9 cellular contexts compared by ENCODE assay signal in genomic region chr2:151808258-151809072, GRCh38. TPM values are rescaled to one million over a fixed set of nuclear protein-coding genes. Genes with fewer than 3 reads are reported as not detected.
DNase-seq lines count a peak whose midpoint lies in the region; ATAC-seq, FAIRE-seq and TF ChIP-seq lines count a peak whose summit lies in the region.
"Had no signal": no experiment of that assay in that cellular context is flagged by ENCODE, and none has a peak within 500 bp of the region (broad histone marks: within the 10 kb centered on the region; RNA-seq: fewer than 3 reads in every experiment).

No MANE protein-coding gene starts in this region.

- no peaks in the 10 kb centered on the region for H3K9me3 ChIP-seq in body of pancreas

- ATAC-seq in HG02840 (IDR thresholded peaks at IDR 0.05; ENCODE audit: low FRiP score, unreplicated experiment) (peak; percentile 56), body of pancreas (no peak), memory B cell (ENCODE audit: low read depth) (peak; percentile 69), GM18520 (IDR thresholded peaks at IDR 0.05; ENCODE audit: unreplicated experiment) (no peak), HG03432 (IDR thresholded peaks at IDR 0.05; ENCODE audit: unreplicated experiment) (no peak)
- no peak for ATAC-seq in activated T-helper 17 cell treated with anti-CD3 and anti-CD28 coated beads, Interleukin-2, amount 50 U/mL, for 72 hours (replicated peaks)
- no peak for ATAC-seq in activated naive CD8-positive, alpha-beta T cell treated with anti-CD3 and anti-CD28 coated beads, Interleukin-2, amount 50 U/mL, for 24 hours

- TF ChIP-seq POLR2A in body of pancreas (IDR thresholded peaks at IDR 0.05), result no peak

- peaks cover 18% of the 10 kb centered on the region for H3K36me3 Mint-ChIP-seq in memory B cell
- H3K36me3 Mint-ChIP-seq in activated T-helper 17 cell treated with anti-CD3 and anti-CD28 coated beads, Interleukin-2, amount 50 U/mL, for 72 hours (ENCODE audit: low read depth), result peaks cover 44% of the 10 kb centered on the region
- peaks cover 36% of the 10 kb centered on the region for H3K36me3 Mint-ChIP-seq in activated naive CD8-positive, alpha-beta T cell treated with anti-CD3 and anti-CD28 coated beads, Interleukin-2, amount 50 U/mL, for 24 hours (ENCODE audit: low read depth)

- DNase-seq in D721Med (ENCODE audit: insufficient read length, low spot score) (no peak), body of pancreas (no peak), memory B cell (ENCODE audit: low spot score in 2 of 2) (no peak)
- DNase-seq in activated naive CD8-positive, alpha-beta T cell treated with anti-CD3 and anti-CD28 coated beads, Interleukin-2, amount 50 U/mL, for 24 hours, result no peak

- no peaks in the 10 kb centered on the region for H3K27me3 Mint-ChIP-seq in memory B cell
- H3K27me3 Mint-ChIP-seq in activated T-helper 17 cell treated with anti-CD3 and anti-CD28 coated beads, Interleukin-2, amount 50 U/mL, for 72 hours, result no peaks in the 10 kb centered on the region
- no peaks in the 10 kb centered on the region for H3K27me3 Mint-ChIP-seq in activated naive CD8-positive, alpha-beta T cell treated with anti-CD3 and anti-CD28 coated beads, Interleukin-2, amount 50 U/mL, for 24 hours

- no peak overlapping the region for H3K27ac ChIP-seq in body of pancreas
- H3K27ac ChIP-seq: SK-N-MC had no signal

- no peaks in the 10 kb centered on the region for H3K27me3 ChIP-seq in body of pancreas

- peaks cover 0 to 18% of the 10 kb centered on the region in 2 donors for H3K36me3 ChIP-seq in body of pancreas (replicated peaks in 1 of 2; ENCODE audit: insufficient read depth in 1 of 2, low read depth in 2 of 2)

- FAIRE-seq in D721Med (lab: Jason Lieb, UNC), result peak; percentile 21

- no peaks in the 10 kb centered on the region for H3K4me1 Mint-ChIP-seq in memory B cell
- peaks cover 5% of the 10 kb centered on the region for H3K4me1 Mint-ChIP-seq in activated T-helper 17 cell treated with anti-CD3 and anti-CD28 coated beads, Interleukin-2, amount 50 U/mL, for 72 hours
- H3K4me1 Mint-ChIP-seq in activated naive CD8-positive, alpha-beta T cell treated with anti-CD3 and anti-CD28 coated beads, Interleukin-2, amount 50 U/mL, for 24 hours, result peaks cover 3% of the 10 kb centered on the region

- no peak overlapping the region for H3K4me3 ChIP-seq in body of pancreas
- H3K4me3 ChIP-seq: SK-N-MC had no signal

- H3K9me3 Mint-ChIP-seq in memory B cell, result no peaks in the 10 kb centered on the region
- no peaks in the 10 kb centered on the region for H3K9me3 Mint-ChIP-seq in activated T-helper 17 cell treated with anti-CD3 and anti-CD28 coated beads, Interleukin-2, amount 50 U/mL, for 72 hours
- peaks cover 4% of the 10 kb centered on the region for H3K9me3 Mint-ChIP-seq in activated naive CD8-positive, alpha-beta T cell treated with anti-CD3 and anti-CD28 coated beads, Interleukin-2, amount 50 U/mL, for 24 hours

- H3K27ac Mint-ChIP-seq in memory B cell, result no peak overlapping the region
- no peak overlapping the region for H3K27ac Mint-ChIP-seq in activated T-helper 17 cell treated with anti-CD3 and anti-CD28 coated beads, Interleukin-2, amount 50 U/mL, for 72 hours
- no peak overlapping the region for H3K27ac Mint-ChIP-seq in activated naive CD8-positive, alpha-beta T cell treated with anti-CD3 and anti-CD28 coated beads, Interleukin-2, amount 50 U/mL, for 24 hours

- WGBS in body of pancreas, 2 donors, result 87 to 91% methylated on average over 5 of the region's 5 CpGs

- no peak overlapping the region for H3K4me3 Mint-ChIP-seq in memory B cell
- no peak overlapping the region for H3K4me3 Mint-ChIP-seq in activated T-helper 17 cell treated with anti-CD3 and anti-CD28 coated beads, Interleukin-2, amount 50 U/mL, for 72 hours
- no peak overlapping the region for H3K4me3 Mint-ChIP-seq in activated naive CD8-positive, alpha-beta T cell treated with anti-CD3 and anti-CD28 coated beads, Interleukin-2, amount 50 U/mL, for 24 hours

- intact Hi-C loops in body of pancreas (cut with DNase I), result no loop called here

- H3K4me1 ChIP-seq in body of pancreas, result peaks cover 10% of the 10 kb centered on the region

- TF ChIP-seq CTCF in D721Med (IDR thresholded peaks at IDR 0.05; ENCODE audit: insufficient read depth, missing control alignments) (peak; percentile 63), body of pancreas (IDR thresholded peaks at IDR 0.05) (peak in 6 of 7 experiments; percentile 39 to 56 (median 42))

RNA-seq across cellular contexts. Expression of gene ARL5A, which starts 19.8 kb away (rescaled TPM):
- 10 to 100 TPM; 21.3 to 21.4 TPM for total RNA-seq in body of pancreas
- total RNA-seq in activated T-helper 17 cell treated with anti-CD3 and anti-CD28 coated beads, Interleukin-2, amount 50 U/mL, for 72 hours, result 10 to 100 TPM; 72.9 to 76.7 TPM

Comparison
In these comparisons a context has a peak if more than half of its experiments do, and no peak if none do; other contexts are left out.
1. ATAC-seq: peak in HG02840 (single experiment) and memory B cell (single experiment); none in body of pancreas (single experiment), GM18520 (single experiment), activated T-helper 17 cell treated with anti-CD3 and anti-CD28 coated beads, Interleukin-2, amount 50 U/mL, for 72 hours (single experiment), activated naive CD8-positive, alpha-beta T cell treated with anti-CD3 and anti-CD28 coated beads, Interleukin-2, amount 50 U/mL, for 24 hours (single experiment) and HG03432 (single experiment).